8 cellular contexts compared by ENCODE assay signal in genomic region chr1:94541175-94542087, GRCh38. TPM values are rescaled to one million over a fixed set of nuclear protein-coding genes. Genes with fewer than 3 reads are reported as not detected.
DNase-seq lines count a peak whose midpoint lies in the region; ATAC-seq and TF ChIP-seq lines count a peak whose summit lies in the region.

Gene F3, minus strand, starts transcription at chr1:94541759. Its CDS starts 123 bp downstream, at chr1:94541636.

- no peaks in the 10 kb centered on the region for H3K9me3 Mint-ChIP-seq in activated T-cell treated with anti-CD3 and anti-CD28 coated beads, Interleukin-2, amount 50 U/mL, for 72 hours
- H3K9me3 Mint-ChIP-seq in naive thymus-derived CD4-positive, alpha-beta T cell, result peaks cover 0 to 2% (median 0%) of the 10 kb centered on the region in 11 donors

- CTCF ChIA-PET in AG04450 (lab: Charles Lee), result interaction anchor here (1.0 to 3.3 kb wide), 6 partner anchors 11 to 265 kb away, joined by 3 to 12 read pairs (median 4); no protein-coding TSS in a partner anchor
- CTCF ChIA-PET in naive thymus-derived CD4-positive, alpha-beta T cell (lab: Charles Lee), result no interaction called here

- no peak for DNase-seq in AG04450 (ENCODE audit: low read depth, low spot score)
- DNase-seq in NT2/D1 (ENCODE audit: low read depth, low spot score), result peak; percentile 70
- DNase-seq in activated T-cell treated with anti-CD3 and anti-CD28 coated beads, Interleukin-2, amount 50 U/mL, for 72 hours, result peak; percentile 88 to 93
- peak; percentile 91 for DNase-seq in fibroblast of mammary gland (ENCODE audit: low read depth)
- peak in 3 of 9 donors; percentile 10 to 87 (median 25) for DNase-seq in naive thymus-derived CD4-positive, alpha-beta T cell
- DNase-seq in stimulated activated CD8-positive, alpha-beta memory T cell treated with anti-CD3 and anti-CD28 coated beads, Interleukin-7, amount 100 ng/mL, for 48 hours (ENCODE audit: extremely low read depth in 1 of 2, low read depth in 1 of 2), result peak; percentile 66 to 79

- H3K4me3 ChIP-seq in AG04450 (ENCODE audit: low read depth, low read length), result peak within 1 kb of the TSS; percentile 79
- H3K4me3 ChIP-seq in NT2/D1 (ENCODE audit: insufficient read length, low read depth), result peak within 1 kb of the TSS; percentile 80
- peak within 1 kb of the TSS; percentile 78 for H3K4me3 ChIP-seq in fibroblast of mammary gland (ENCODE audit: control insufficient read depth, low read depth, low read length)
- H3K4me3 ChIP-seq in naive thymus-derived CD4-positive, alpha-beta T cell (ENCODE audit: low read length), result no peak within 1 kb of the TSS

- peaks cover 26% of the 10 kb centered on the region for H3K4me1 Mint-ChIP-seq in activated T-cell treated with anti-CD3 and anti-CD28 coated beads, Interleukin-2, amount 50 U/mL, for 72 hours (ENCODE audit: low read depth)
- H3K4me1 Mint-ChIP-seq in naive thymus-derived CD4-positive, alpha-beta T cell, result peaks cover 6 to 23% (median 11%) of the 10 kb centered on the region in 7 donors

- peak within 1 kb of the TSS; percentile 88 for H3K9ac ChIP-seq in NT2/D1 (ENCODE audit: insufficient read length, low read depth)

- H3K4me3 Mint-ChIP-seq in activated T-cell treated with anti-CD3 and anti-CD28 coated beads, Interleukin-2, amount 50 U/mL, for 72 hours, result peak within 1 kb of the TSS; percentile 89 to 91
- peak within 1 kb of the TSS; percentile 57 to 82 (median 68) for H3K4me3 Mint-ChIP-seq in naive thymus-derived CD4-positive, alpha-beta T cell

- intact Hi-C loops in naive thymus-derived CD4-positive, alpha-beta T cell (cut with micrococcal nuclease), result no loop called here

- POLR2A ChIA-PET in AG04450 (lab: Yijun Ruan, JAX), result interaction anchor here (0.6 to 2.7 kb wide), 41 partner anchors 10 to 262 kb away, joined by 3 to 21 read pairs (median 5); no protein-coding TSS in a partner anchor
- POLR2A ChIA-PET in naive thymus-derived CD4-positive, alpha-beta T cell (lab: Charles Lee), result no interaction called here

- H3K36me3 ChIP-seq in NT2/D1 (ENCODE audit: insufficient read depth, insufficient read length, low read length), result peaks cover 42% of the 10 kb centered on the region
- no peaks in the 10 kb centered on the region for H3K36me3 ChIP-seq in naive thymus-derived CD4-positive, alpha-beta T cell (ENCODE audit: control insufficient read depth in 2 of 3, insufficient read depth in 3 of 3, low read length in 3 of 3)

- peaks cover 80% of the 10 kb centered on the region for H3K27me3 Mint-ChIP-seq in activated T-cell treated with anti-CD3 and anti-CD28 coated beads, Interleukin-2, amount 50 U/mL, for 72 hours (ENCODE audit: low read depth)
- H3K27me3 Mint-ChIP-seq in naive thymus-derived CD4-positive, alpha-beta T cell, result peaks cover 65 to 81% (median 72%) of the 10 kb centered on the region in 5 donors

- ATAC-seq in GM18867 (IDR thresholded peaks at IDR 0.05; ENCODE audit: unreplicated experiment), result peak; percentile 77
- peak; percentile 81 for ATAC-seq in HG03196 (IDR thresholded peaks at IDR 0.05; ENCODE audit: unreplicated experiment)
- ATAC-seq in activated T-cell treated with anti-CD3 and anti-CD28 coated beads, Interleukin-2, amount 50 U/mL, for 72 hours (replicated peaks in 1 of 2), result peak; percentile 99
- ATAC-seq in naive thymus-derived CD4-positive, alpha-beta T cell, result peak; percentile 89

- H3K27ac ChIP-seq in AG04450 (ENCODE audit: low read depth, low read length), result peak within 1 kb of the TSS; percentile 95
- H3K27ac ChIP-seq in naive thymus-derived CD4-positive, alpha-beta T cell (ENCODE audit: low read depth, low read length), result no peak within 1 kb of the TSS

- TF ChIP-seq CTCF in AG04450 (IDR thresholded peaks at IDR 0.05; ENCODE audit: low read depth, low read length) (peak; percentile 25; the same call in 1 of the 2 replicates), fibroblast of mammary gland (conservative IDR thresholded peaks at IDR 0.05; ENCODE audit: control insufficient read depth, insufficient read depth, low read depth, low read length) (no peak)

- H3K4me1 ChIP-seq in NT2/D1 (ENCODE audit: insufficient read depth, insufficient read length), result peaks cover 7% of the 10 kb centered on the region
- peaks cover 0 to 5% of the 10 kb centered on the region in 2 donors for H3K4me1 ChIP-seq in naive thymus-derived CD4-positive, alpha-beta T cell (ENCODE audit: control insufficient read depth in 2 of 2, insufficient read depth in 2 of 2, low read length in 2 of 2)

- H3K36me3 Mint-ChIP-seq in activated T-cell treated with anti-CD3 and anti-CD28 coated beads, Interleukin-2, amount 50 U/mL, for 72 hours (ENCODE audit: insufficient read depth in 2 of 2), result no peaks in the 10 kb centered on the region
- no peaks in the 10 kb centered on the region for H3K36me3 Mint-ChIP-seq in naive thymus-derived CD4-positive, alpha-beta T cell

- peak within 1 kb of the TSS; percentile 44 for H3K27ac Mint-ChIP-seq in activated T-cell treated with anti-CD3 and anti-CD28 coated beads, Interleukin-2, amount 50 U/mL, for 72 hours
- H3K27ac Mint-ChIP-seq in naive thymus-derived CD4-positive, alpha-beta T cell, result no peak within 1 kb of the TSS

- H3K9me3 ChIP-seq in AG04450 (ENCODE audit: control insufficient read depth, insufficient read depth, low read length), result no peaks in the 10 kb centered on the region; the same call in 1 of the 2 replicates
- H3K9me3 ChIP-seq in NT2/D1 (ENCODE audit: insufficient read depth, low read length), result no peaks in the 10 kb centered on the region
- no peaks in the 10 kb centered on the region for H3K9me3 ChIP-seq in naive thymus-derived CD4-positive, alpha-beta T cell (ENCODE audit: control insufficient read depth in 2 of 3, low read length in 3 of 3)

- H3K27me3 ChIP-seq in AG04450 (ENCODE audit: control insufficient read depth, insufficient read depth, low read length) (no peaks in the 10 kb centered on the region), NT2/D1 (ENCODE audit: insufficient read depth, insufficient read length) (no peaks in the 10 kb centered on the region)
- peaks cover 0 to 4% of the 10 kb centered on the region in 2 donors for H3K27me3 ChIP-seq in naive thymus-derived CD4-positive, alpha-beta T cell (ENCODE audit: control insufficient read depth in 2 of 2, insufficient read depth in 2 of 2, low read length in 2 of 2)

RNA-seq across cellular contexts. Expression of gene F3, which starts in this region (rescaled TPM):
- polyA plus RNA-seq in AG04450 (2011; rRNA removed), result 319 and 330 TPM in 2 replicates
- 274 and 343 TPM in 2 replicates for polyA minus RNA-seq in AG04450 (2011; rRNA and poly(A)+ RNA removed)
- under 1 TPM; 0.23 to 0.65 TPM for total RNA-seq in activated T-cell treated with anti-CD3 and anti-CD28 coated beads, Interleukin-2, amount 50 U/mL, for 72 hours
- total RNA-seq in naive thymus-derived CD4-positive, alpha-beta T cell, result 1 to 10 TPM in 1 of 5 experiments, under 1 TPM in 1, not detected in 3; 0.69 to 1.7 TPM
- not detected for polyA plus RNA-seq in naive thymus-derived CD4-positive, alpha-beta T cell

Comparison
In these comparisons a context has a peak if more than half of its experiments do, and no peak if none do; other contexts are left out.
1. RNA of gene F3 (polyA plus RNA-seq): 319 to 330 TPM in AG04450; not detected in naive thymus-derived CD4-positive, alpha-beta T cell; every median in the first group is over 100 times any median in the second.
2. Peak in DNase-seq and ATAC-seq in activated T-cell treated with anti-CD3 and anti-CD28 coated beads, Interleukin-2, amount 50 U/mL, for 72 hours; RNA of the gene not detected or under 1 TPM.
3. Peak in every context shown above with its lines, with median percentiles within 50 percentile points of each other: ATAC-seq.